In genomic region chr6:99608059-99608885, GRCh38 we compare ENCODE assay signal across 16 cellular contexts. TPM values are rescaled to one million over a fixed set of nuclear protein-coding genes. Genes with fewer than 3 reads are reported as not detected.
A peak's percentile ranks its signal among the peaks of the same experiment; 100 is the strongest.
DNase-seq lines count a peak whose midpoint lies in the region; TF ChIP-seq lines count a peak whose summit lies in the region.
"Had no signal": no experiment of that assay in that cellular context is flagged by ENCODE, and none has a peak within 500 bp of the region (broad histone marks: within the 10 kb centered on the region; RNA-seq: fewer than 3 reads in every experiment).

No MANE protein-coding gene starts in this region.

- H3K27me3 ChIP-seq in H7 (ENCODE audit: control insufficient read depth, insufficient read depth, low read length): peaks cover 100% of the 10 kb centered on the region

- H3K9me3 Mint-ChIP-seq in activated CD4-positive, alpha-beta T cell treated with anti-CD3 and anti-CD28 coated beads, Interleukin-2, amount 10 ng/mL, durations not matched to agents 24 days and 14 days: peaks cover 12% of the 10 kb centered on the region
- no peaks in the 10 kb centered on the region for H3K9me3 Mint-ChIP-seq in activated CD4-positive, alpha-beta memory T cell treated with anti-CD3 and anti-CD28 coated beads, Interleukin-2, amount 10 ng/mL, durations not matched to agents 7 days and 5 days
- no peaks in the 10 kb centered on the region for H3K9me3 Mint-ChIP-seq in neural crest cell

- no peak for DNase-seq in activated CD4-positive, alpha-beta T cell treated with anti-CD3 and anti-CD28 coated beads, Interleukin-2, amount 10 ng/mL, durations not matched to agents 24 days and 14 days
- DNase-seq in activated CD4-positive, alpha-beta T cell treated with anti-CD3 and anti-CD28 coated beads, Interleukin-2, amount 50 U/mL, for 48 hours: no peak
- peak; percentile 41 for DNase-seq in H7
- DNase-seq in activated CD4-positive, alpha-beta memory T cell treated with anti-CD3 and anti-CD28 coated beads, Interleukin-2, amount 10 ng/mL, durations not matched to agents 7 days and 5 days: no peak
- no peak for DNase-seq in neural crest cell (ENCODE audit: low read depth, low spot score)
- DNase-seq in NCI-H1048 (lab: John Stamatoyannopoulos, UW): no peak
- no peak for DNase-seq in NCI-H774 (lab: John Stamatoyannopoulos, UW)
- no peak for DNase-seq in A172 (ENCODE audit: low spot score)
- DNase-seq: AML-193; Caco-2; KBM-7; NCI-H146; NCI-H2081 treated with DMSO at 0.1 percent for 48 hours; NK-92 treated with Interleukin-12 subunit alpha and Interleukin-12 subunit beta, amount 100 ng/mL, for 24 hours; OCI-M1; RPMI8226 had no signal

- peaks cover 37% of the 10 kb centered on the region for H3K4me1 Mint-ChIP-seq in activated CD4-positive, alpha-beta T cell treated with anti-CD3 and anti-CD28 coated beads, Interleukin-2, amount 10 ng/mL, durations not matched to agents 24 days and 14 days
- H3K4me1 Mint-ChIP-seq in activated CD4-positive, alpha-beta memory T cell treated with anti-CD3 and anti-CD28 coated beads, Interleukin-2, amount 10 ng/mL, durations not matched to agents 7 days and 5 days: peaks cover 55% of the 10 kb centered on the region
- H3K4me1 Mint-ChIP-seq in neural crest cell: peaks cover 12% of the 10 kb centered on the region

- no peak overlapping the region for H3K4me3 Mint-ChIP-seq in activated CD4-positive, alpha-beta T cell treated with anti-CD3 and anti-CD28 coated beads, Interleukin-2, amount 10 ng/mL, durations not matched to agents 24 days and 14 days
- no peak overlapping the region for H3K4me3 Mint-ChIP-seq in activated CD4-positive, alpha-beta memory T cell treated with anti-CD3 and anti-CD28 coated beads, Interleukin-2, amount 10 ng/mL, durations not matched to agents 7 days and 5 days
- H3K4me3 Mint-ChIP-seq in neural crest cell: peak overlapping the region; percentile 68

- peaks cover 4% of the 10 kb centered on the region for H3K36me3 Mint-ChIP-seq in activated CD4-positive, alpha-beta T cell treated with anti-CD3 and anti-CD28 coated beads, Interleukin-2, amount 10 ng/mL, durations not matched to agents 24 days and 14 days (ENCODE audit: low read depth)
- H3K36me3 Mint-ChIP-seq in activated CD4-positive, alpha-beta memory T cell treated with anti-CD3 and anti-CD28 coated beads, Interleukin-2, amount 10 ng/mL, durations not matched to agents 7 days and 5 days (ENCODE audit: low read depth): peaks cover 8% of the 10 kb centered on the region
- no peaks in the 10 kb centered on the region for H3K36me3 Mint-ChIP-seq in neural crest cell (ENCODE audit: low read depth)

- POLR2A ChIA-PET in activated CD4-positive, alpha-beta memory T cell treated with anti-CD3 and anti-CD28 coated beads, Interleukin-2, amount 10 ng/mL, durations not matched to agents 7 days and 5 days (lab: Charles Lee): interaction anchor here (1.3 to 2.2 kb wide), 2 partner anchors 9 to 20 kb away, joined by 3 to 6 read pairs; no protein-coding TSS in a partner anchor

- no peaks in the 10 kb centered on the region for H3K36me3 ChIP-seq in H7 (replicated peaks; ENCODE audit: control insufficient read depth, insufficient read depth, low read length)

- TF ChIP-seq CTCF in neural crest cell (conservative IDR thresholded peaks at IDR 0.05): no peak

- peaks cover 86% of the 10 kb centered on the region for H3K27me3 Mint-ChIP-seq in activated CD4-positive, alpha-beta T cell treated with anti-CD3 and anti-CD28 coated beads, Interleukin-2, amount 10 ng/mL, durations not matched to agents 24 days and 14 days
- peaks cover 88% of the 10 kb centered on the region for H3K27me3 Mint-ChIP-seq in activated CD4-positive, alpha-beta memory T cell treated with anti-CD3 and anti-CD28 coated beads, Interleukin-2, amount 10 ng/mL, durations not matched to agents 7 days and 5 days
- H3K27me3 Mint-ChIP-seq in neural crest cell (ENCODE audit: low read depth): peaks cover 100% of the 10 kb centered on the region

- CTCF ChIA-PET in activated CD4-positive, alpha-beta memory T cell treated with anti-CD3 and anti-CD28 coated beads, Interleukin-2, amount 10 ng/mL, durations not matched to agents 7 days and 5 days (lab: Charles Lee): interaction anchor here (0.8 to 1.1 kb wide), 2 partner anchors 9 to 16 kb away, joined by 3 to 4 read pairs; no protein-coding TSS in a partner anchor

- H3K4me3 ChIP-seq in H7 (ENCODE audit: insufficient read depth, low read depth, low read length): no peak overlapping the region

- intact Hi-C loops in activated CD4-positive, alpha-beta T cell treated with anti-CD3 and anti-CD28 coated beads, Interleukin-2, amount 10 ng/mL, durations not matched to agents 24 days and 14 days (cut with micrococcal nuclease): no loop called here

- H3K27ac Mint-ChIP-seq in activated CD4-positive, alpha-beta T cell treated with anti-CD3 and anti-CD28 coated beads, Interleukin-2, amount 10 ng/mL, durations not matched to agents 24 days and 14 days: peak overlapping the region; percentile 56
- H3K27ac Mint-ChIP-seq in activated CD4-positive, alpha-beta memory T cell treated with anti-CD3 and anti-CD28 coated beads, Interleukin-2, amount 10 ng/mL, durations not matched to agents 7 days and 5 days: peak overlapping the region; percentile 40
- H3K27ac Mint-ChIP-seq in neural crest cell (ENCODE audit: unreplicated experiment): no peak overlapping the region

RNA-seq across cellular contexts. Expression of gene PRDM13, which starts 1.6 kb away (rescaled TPM):
- 0.05 TPM in 1 of 2 replicates, not detected in the other for total RNA-seq in activated CD4-positive, alpha-beta T cell treated with anti-CD3 and anti-CD28 coated beads, Interleukin-2, amount 10 ng/mL, durations not matched to agents 24 days and 14 days
- 0.14 TPM in 1 of 2 replicates, not detected in the other for total RNA-seq in H7 (2014; rRNA removed; shearing (Covaris generic))
- not detected for total RNA-seq in activated CD4-positive, alpha-beta memory T cell treated with anti-CD3 and anti-CD28 coated beads, Interleukin-2, amount 10 ng/mL, durations not matched to agents 7 days and 5 days
- total RNA-seq in neural crest cell: 0.09 and 0.14 TPM in 2 replicates
- total RNA-seq in A172 (2014; rRNA removed; shearing (Covaris generic)): not detected in 2 replicates

RNA-seq across cellular contexts. Expression of gene CCNC, which starts 39.8 kb away (rescaled TPM):
- 49.6 and 56.0 TPM in 2 replicates for total RNA-seq in activated CD4-positive, alpha-beta T cell treated with anti-CD3 and anti-CD28 coated beads, Interleukin-2, amount 10 ng/mL, durations not matched to agents 24 days and 14 days
- total RNA-seq in H7 (2014; rRNA removed; shearing (Covaris generic)): 118 and 127 TPM in 2 replicates
- 10 to 100 TPM; 41.5 to 45.4 TPM for total RNA-seq in activated CD4-positive, alpha-beta memory T cell treated with anti-CD3 and anti-CD28 coated beads, Interleukin-2, amount 10 ng/mL, durations not matched to agents 7 days and 5 days
- 45.5 and 56.4 TPM in 2 replicates for total RNA-seq in neural crest cell
- total RNA-seq in A172 (2014; rRNA removed; shearing (Covaris generic)): 93.1 and 102 TPM in 2 replicates
